ENCODE assay signal across 8 cellular contexts in genomic region chr2:101306410-101306809, GRCh38. TPM values are rescaled to one million over a fixed set of nuclear protein-coding genes. Genes with fewer than 3 reads are reported as not detected.
DNase-seq lines count a peak whose midpoint lies in the region; ATAC-seq and TF ChIP-seq lines count a peak whose summit lies in the region.

No MANE protein-coding gene starts in this region.

- H3K4me1 ChIP-seq in left ventricle myocardium inferior, result peaks cover 76% of the 10 kb centered on the region
- peaks cover 3 to 20% of the 10 kb centered on the region in 2 donors for H3K4me1 ChIP-seq in ascending aorta
- peaks cover 17% of the 10 kb centered on the region for H3K4me1 ChIP-seq in mesodermal cell (ENCODE audit: control insufficient read depth, insufficient read depth, low read length, poor library complexity, severe bottlenecking)

- intact Hi-C loops in left ventricle myocardium inferior (cut with micrococcal nuclease) (no loop called here), Right ventricle myocardium inferior (cut with DNase I) (loop anchor here (5.0 kb wide), 1 partner anchor 54 kb away; the partner anchor contains the start of gene CNOT11), ascending aorta (cut with DNase I) (loop anchor here (5.0 to 10.0 kb wide), 2 partner anchors 152 to 304 kb away; partner anchors contain the start of genes RPL31 and TBC1D8)

- peak overlapping the region; percentile 96 for H3K4me3 ChIP-seq in left ventricle myocardium inferior
- peak overlapping the region; percentile 76 to 95 for H3K4me3 ChIP-seq in ascending aorta
- peak overlapping the region; percentile 73 for H3K4me3 ChIP-seq in mesodermal cell (ENCODE audit: extremely low read depth, insufficient read depth, low read length, poor library complexity, severe bottlenecking)

- ATAC-seq in Right ventricle myocardium inferior (no peak), HG03521 (IDR thresholded peaks at IDR 0.05; ENCODE audit: unreplicated experiment) (peak; percentile 1), GM18520 (IDR thresholded peaks at IDR 0.05; ENCODE audit: unreplicated experiment) (no peak)

- no peaks in the 10 kb centered on the region for H3K27me3 ChIP-seq in left ventricle myocardium inferior (ENCODE audit: low read depth)
- no peaks in the 10 kb centered on the region for H3K27me3 ChIP-seq in ascending aorta

- DNase-seq in left ventricle myocardium inferior (no peak), Right ventricle myocardium inferior (ENCODE audit: missing footprints) (no peak), ascending aorta (ENCODE audit: low spot score in 2 of 2) (no peak), hypothalamus (lab: John Stamatoyannopoulos, UW) (no peak), EL (no peak)

- WGBS in mesodermal cell (ENCODE audit: insufficient coverage in 2 of 2), 2 experiments, result 96% methylated on average over 7 of the region's 7 CpGs

- H3K9me3 ChIP-seq in left ventricle myocardium inferior (replicated peaks) (no peaks in the 10 kb centered on the region), ascending aorta (no peaks in the 10 kb centered on the region), mesodermal cell (ENCODE audit: control insufficient read depth, low read length) (no peaks in the 10 kb centered on the region)

- H3K27ac ChIP-seq in left ventricle myocardium inferior (replicated peaks), result peak overlapping the region; percentile 92
- H3K27ac ChIP-seq in ascending aorta, result peak overlapping the region; percentile 92 to 94
- no peak overlapping the region for H3K27ac ChIP-seq in mesodermal cell (ENCODE audit: low read depth, low read length, severe bottlenecking)

- H3K36me3 ChIP-seq in left ventricle myocardium inferior (no peaks in the 10 kb centered on the region), ascending aorta (peaks cover 0 to 3% of the 10 kb centered on the region in 2 donors), mesodermal cell (ENCODE audit: control insufficient read depth, insufficient read depth, low read length) (peaks cover 23% of the 10 kb centered on the region)

- no peak for TF ChIP-seq CTCF in left ventricle myocardium inferior (IDR thresholded peaks at IDR 0.05; ENCODE audit: borderline replicate concordance)
- TF ChIP-seq CTCF in ascending aorta (IDR thresholded peaks at IDR 0.05), result no peak

RNA-seq across cellular contexts. Expression of gene RNF149, which starts 2.1 kb away (rescaled TPM):
- total RNA-seq in left ventricle myocardium inferior (12.0 TPM), Right ventricle myocardium inferior (15.6 TPM), ascending aorta (39.9 TPM)
- 33.2 TPM for polyA plus RNA-seq in mesodermal cell (2013, experiment 1 of 2)
- 32.9 TPM for polyA plus RNA-seq in mesodermal cell (2013, experiment 2 of 2)

RNA-seq across cellular contexts. Expression of gene CNOT11, which starts 53.7 kb away (rescaled TPM):
- total RNA-seq in left ventricle myocardium inferior, result 33.8 TPM
- total RNA-seq in Right ventricle myocardium inferior, result 39.0 TPM
- 32.5 TPM for total RNA-seq in ascending aorta
- polyA plus RNA-seq in mesodermal cell (2013, experiment 1 of 2), result 44.6 TPM
- 45.8 TPM for polyA plus RNA-seq in mesodermal cell (2013, experiment 2 of 2)
